8 cellular contexts compared by ENCODE assay signal in genomic region chr7:75878769-75879596, GRCh38.
DNase-seq lines count a peak whose midpoint lies in the region; ATAC-seq and TF ChIP-seq lines count a peak whose summit lies in the region.

TSS of gene RHBDD2 (plus strand) at chr7:75879034. CDS start at chr7:75879083, 49 bp downstream.

- no peak for TF ChIP-seq CTCF in AG09309 (IDR thresholded peaks at IDR 0.05; ENCODE audit: control insufficient read depth, insufficient read depth, low read depth, low read length, missing control alignments)

- ATAC-seq in GM19035 (IDR thresholded peaks at IDR 0.05; ENCODE audit: unreplicated experiment) (peak; percentile 94), HG03354 (IDR thresholded peaks at IDR 0.05; ENCODE audit: poor library complexity, severe bottlenecking, unreplicated experiment) (peak; percentile 92)

- DNase-seq in AG09309 (ENCODE audit: low read depth), result peak; percentile 64
- peak; percentile 33 to 83 for DNase-seq in NCI-H446 (lab: John Stamatoyannopoulos, UW)
- DNase-seq in activated CD4-positive, CD25-positive, alpha-beta regulatory T cell treated with anti-CD3 and anti-CD28 coated beads, Interleukin-2, amount 50 U/mL, for 16 hours (ENCODE audit: low read depth, low spot score), result peak; percentile 94
- DNase-seq in central memory CD4-positive, alpha-beta T cell, result peak; percentile 90
- DNase-seq in inferior parietal cortex (ENCODE audit: extremely low spot score), result peak; percentile 93
- peak; percentile 95 to 96 for DNase-seq in stimulated activated CD4-positive, alpha-beta T cell treated with anti-CD3 and anti-CD28 coated beads, Interleukin-12 subunit alpha, Interleukin-12 subunit beta, amount 100 ng/mL, for 24 hours (ENCODE audit: low read depth in 2 of 2)

- peak within 1 kb of the TSS; percentile 99 for H3K4me3 ChIP-seq in AG09309 (ENCODE audit: control insufficient read depth, low read depth, low read length)

Comparison
In these comparisons a context has a peak if more than half of its experiments do, and no peak if none do; other contexts are left out.
1. Peak in every context shown above with its lines: DNase-seq, ATAC-seq and H3K4me3 ChIP-seq.